In genomic region chr6:4358414-4359107, GRCh38 we compare ENCODE assay signal across 8 cellular contexts.
DNase-seq lines count a peak whose midpoint lies in the region; ATAC-seq and TF ChIP-seq lines count a peak whose summit lies in the region.

No MANE protein-coding gene starts in this region.

- POLR2A ChIA-PET in Caco-2 (lab: Charles Lee): no interaction called here

- no peaks in the 10 kb centered on the region for H3K27me3 ChIP-seq in Caco-2 (replicated peaks; ENCODE audit: control insufficient read depth, insufficient read depth, low read length)

- no peaks in the 10 kb centered on the region for H3K9me3 ChIP-seq in Caco-2

- DNase-seq in Caco-2 (peak; percentile 11 to 61), LHCN-M2 (ENCODE audit: low read depth) (peak; percentile 100), astrocyte of the cerebellum (ENCODE audit: low read depth) (peak; percentile 92), hypothalamus (lab: John Stamatoyannopoulos, UW) (peak in 48 of 51 donors; percentile 21 to 94 (median 71)), sciatic nerve (ENCODE audit: low spot score) (peak; percentile 75), NCI-H187 treated with DMSO at 0.1 percent for 48 hours (lab: John Stamatoyannopoulos, UW) (no peak)

- no peaks in the 10 kb centered on the region for H3K27me3 Mint-ChIP-seq in Caco-2 (ENCODE audit: insufficient read depth, unreplicated experiment)

- H3K9me3 Mint-ChIP-seq in Caco-2 (ENCODE audit: unreplicated experiment): peaks cover 9% of the 10 kb centered on the region

- H3K4me3 ChIP-seq in Caco-2 (ENCODE audit: low read depth, low read length) (no peak overlapping the region), astrocyte of the cerebellum (ENCODE audit: low read depth, low read length) (no peak overlapping the region)

- H3K36me3 ChIP-seq in Caco-2 (ENCODE audit: control insufficient read depth, insufficient read depth, low read length): no peaks in the 10 kb centered on the region

- no TSS peak for BruUV-seq in Caco-2 (replicated peaks; lab: Mats Ljungman, UMichigan)

- no peak overlapping the region for H3K4me3 Mint-ChIP-seq in Caco-2 (ENCODE audit: unreplicated experiment)

- H3K4me1 ChIP-seq in Caco-2: no peaks in the 10 kb centered on the region

- intact Hi-C loops in Caco-2 (cut with micrococcal nuclease; ENCODE audit: unreplicated experiment): no loop called here
- intact Hi-C loops in sciatic nerve (cut with DNase I): no loop called here

- in situ Hi-C loops in astrocyte of the cerebellum (cut with HindIII; ENCODE audit: low sequenced_read_pairs): no loop called here

- TF ChIP-seq CTCF in Caco-2 (IDR thresholded peaks at IDR 0.05; ENCODE audit: insufficient read depth in 1 of 2, low read depth in 1 of 2, low read length in 1 of 2, severe bottlenecking in 1 of 2, unreplicated experiment in 1 of 2) (no peak), astrocyte of the cerebellum (IDR thresholded peaks at IDR 0.05; ENCODE audit: low read depth, low read length, missing control alignments) (no peak)

- H3K4me1 Mint-ChIP-seq in Caco-2 (ENCODE audit: low read depth, unreplicated experiment): no peaks in the 10 kb centered on the region

- H3K36me3 Mint-ChIP-seq in Caco-2 (ENCODE audit: insufficient read depth, unreplicated experiment): no peaks in the 10 kb centered on the region

- CTCF ChIA-PET in Caco-2 (lab: Charles Lee): no interaction called here

- no peak overlapping the region for H3K27ac Mint-ChIP-seq in Caco-2 (ENCODE audit: unreplicated experiment)

- ATAC-seq in sciatic nerve (peak; percentile 91), GM21825 (IDR thresholded peaks at IDR 0.05; ENCODE audit: unreplicated experiment) (no peak), HG03280 (IDR thresholded peaks at IDR 0.05; ENCODE audit: unreplicated experiment) (no peak)
